29 cellular contexts compared by ENCODE assay signal in the genomic region with DNA sequence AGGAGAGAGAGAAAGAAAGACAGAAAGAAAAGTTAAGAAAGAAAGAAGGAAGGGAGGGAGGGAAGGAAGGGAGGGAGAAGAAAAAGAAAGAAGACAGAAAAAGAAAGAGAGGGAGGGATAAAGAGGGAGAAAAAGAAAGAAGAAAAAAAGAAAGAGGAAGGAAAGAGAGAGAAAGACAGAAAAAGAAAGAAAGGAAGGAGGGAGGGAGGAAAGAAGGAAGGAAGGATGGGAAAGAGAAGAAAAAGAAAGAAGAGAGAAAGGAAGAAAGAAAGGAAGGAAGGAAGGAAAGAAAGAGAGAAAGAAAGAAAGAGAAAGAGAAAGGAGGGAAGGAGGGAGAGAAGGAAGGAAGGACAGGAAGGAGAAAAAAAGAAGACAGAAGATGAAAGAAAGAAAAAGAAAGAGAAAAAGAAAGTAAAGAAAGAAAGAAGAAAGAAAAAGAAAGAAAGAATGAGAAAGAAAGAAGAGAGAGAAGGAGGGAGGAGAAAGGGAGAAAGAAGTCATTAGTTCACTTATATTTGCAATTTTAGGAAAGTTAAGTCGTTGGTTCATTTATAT.
"Had no signal": no experiment of that assay in that cellular context is flagged by ENCODE, and none has a peak within 500 bp of the region (broad histone marks: within the 10 kb centered on the region; RNA-seq: fewer than 3 reads in every experiment).

No MANE protein-coding gene starts in this region.

- H3K27me3 ChIP-seq: brain microvascular endothelial cell, gastroesophageal sphincter, hepatocyte, neutrophil, pancreas, testis, transverse colon had no signal

- H3K27ac Mint-ChIP-seq: effector memory CD8-positive, alpha-beta T cell; nephron progenitor cell had no signal

- H3K27me3 Mint-ChIP-seq: effector memory CD8-positive, alpha-beta T cell had no signal

- DNase-seq: activated CD4-positive, alpha-beta T cell treated with anti-CD3 and anti-CD28 coated beads for 1 hour; activated CD8-positive, alpha-beta memory T cell treated with anti-CD3 and anti-CD28 coated beads, Interleukin-2, amount 50 U/mL, for 48 hours; activated naive CD4-positive, alpha-beta T cell treated with Interleukin-2 at 50 U/mL for 16 hours; activated naive CD8-positive, alpha-beta T cell treated with anti-CD3 and anti-CD28 coated beads for 36 hours; activated T-cell treated with anti-CD3 and anti-CD28 coated beads, Interleukin-2, amount 50 U/mL, for 4 hours; brain microvascular endothelial cell; effector memory CD8-positive, alpha-beta T cell; erythroblast; islet precursor cell; left ventricle myocardium inferior; mesendoderm; mucosa of descending colon; nephron progenitor cell; pancreas; retina; stimulated activated CD4-positive, alpha-beta T cell treated with anti-CD3 and anti-CD28 coated beads, Interleukin-4, amount 100 ng/mL, for 4 hours; stimulated activated CD8-positive, alpha-beta memory T cell treated with anti-CD3 and anti-CD28 coated beads, Interleukin-4, amount 100 ng/mL, for 48 hours; stimulated activated naive CD4-positive, alpha-beta T cell; T1000; testis; transverse colon had no signal

- H3K4me3 ChIP-seq: coronary artery, gastroesophageal sphincter, hepatocyte, left ventricle myocardium inferior, lung, mucosa of descending colon, pancreas, prostate gland, skin epidermis, testis, transverse colon had no signal

- H2AFZ ChIP-seq: hepatocyte had no signal

- H3K4me1 ChIP-seq: gastroesophageal sphincter, left ventricle myocardium inferior, pancreas, prostate gland, testis, transverse colon had no signal

- H3K9me3 Mint-ChIP-seq: activated T-cell treated with anti-CD3 and anti-CD28 coated beads, Interleukin-2, amount 50 U/mL, for 4 hours; effector memory CD8-positive, alpha-beta T cell; nephron progenitor cell had no signal

- H3K4me1 Mint-ChIP-seq: nephron progenitor cell had no signal

- H3K27ac ChIP-seq: brain microvascular endothelial cell, coronary artery, gastroesophageal sphincter, hepatocyte, left ventricle myocardium inferior, neutrophil, pancreas, prostate gland, skin epidermis, testis, transverse colon had no signal

- H3K36me3 ChIP-seq: brain microvascular endothelial cell, gastroesophageal sphincter, left ventricle myocardium inferior, neutrophil, pancreas, prostate gland, transverse colon had no signal

- H3K79me2 ChIP-seq: hepatocyte had no signal

- ATAC-seq: activated T-cell treated with anti-CD3 and anti-CD28 coated beads, Interleukin-2, amount 50 U/mL, for 4 hours; effector memory CD8-positive, alpha-beta T cell; gastroesophageal sphincter; mucosa of descending colon; pancreas; sciatic nerve had no signal

- H3K4me2 ChIP-seq: hepatocyte had no signal

- H3K4me3 Mint-ChIP-seq: activated naive CD8-positive, alpha-beta T cell treated with anti-CD3 and anti-CD28 coated beads for 36 hours; activated T-cell treated with anti-CD3 and anti-CD28 coated beads, Interleukin-2, amount 50 U/mL, for 4 hours; effector memory CD8-positive, alpha-beta T cell; nephron progenitor cell had no signal

- H3K9me3 ChIP-seq: gastroesophageal sphincter, left ventricle myocardium inferior, mucosa of descending colon, neutrophil, pancreas, prostate gland, testis, transverse colon had no signal

- H3K36me3 Mint-ChIP-seq: activated naive CD8-positive, alpha-beta T cell treated with anti-CD3 and anti-CD28 coated beads for 36 hours had no signal
